Comparison of ENCODE assay signal across 1 cellular context in the genomic region with DNA sequence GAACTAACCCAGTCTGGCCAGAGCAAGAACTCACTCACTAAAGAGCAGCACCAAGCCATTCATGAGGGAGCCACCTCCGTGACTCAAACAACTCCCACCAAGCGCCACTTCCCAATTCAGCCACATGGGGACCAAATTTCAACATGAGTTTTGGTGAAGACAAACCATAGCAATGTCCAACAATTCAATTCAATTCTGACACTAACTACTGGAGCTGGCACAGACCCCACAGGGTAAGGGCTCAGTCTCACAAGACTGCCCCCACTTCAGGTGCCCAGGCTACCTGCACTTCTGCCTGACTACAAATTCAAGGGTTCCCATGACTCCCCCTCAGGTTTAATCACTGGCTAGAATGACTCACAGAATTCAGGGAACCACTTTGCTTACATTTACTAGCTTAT.
TF ChIP-seq lines count a peak whose summit lies in the region.

No MANE protein-coding gene starts in this region.

TF ChIP-seq in K562, 482 proteins besides CTCF, POLR2A, EP300 and RAD21 (continued from another document):
- TF ChIP-seq, protein P1, sequence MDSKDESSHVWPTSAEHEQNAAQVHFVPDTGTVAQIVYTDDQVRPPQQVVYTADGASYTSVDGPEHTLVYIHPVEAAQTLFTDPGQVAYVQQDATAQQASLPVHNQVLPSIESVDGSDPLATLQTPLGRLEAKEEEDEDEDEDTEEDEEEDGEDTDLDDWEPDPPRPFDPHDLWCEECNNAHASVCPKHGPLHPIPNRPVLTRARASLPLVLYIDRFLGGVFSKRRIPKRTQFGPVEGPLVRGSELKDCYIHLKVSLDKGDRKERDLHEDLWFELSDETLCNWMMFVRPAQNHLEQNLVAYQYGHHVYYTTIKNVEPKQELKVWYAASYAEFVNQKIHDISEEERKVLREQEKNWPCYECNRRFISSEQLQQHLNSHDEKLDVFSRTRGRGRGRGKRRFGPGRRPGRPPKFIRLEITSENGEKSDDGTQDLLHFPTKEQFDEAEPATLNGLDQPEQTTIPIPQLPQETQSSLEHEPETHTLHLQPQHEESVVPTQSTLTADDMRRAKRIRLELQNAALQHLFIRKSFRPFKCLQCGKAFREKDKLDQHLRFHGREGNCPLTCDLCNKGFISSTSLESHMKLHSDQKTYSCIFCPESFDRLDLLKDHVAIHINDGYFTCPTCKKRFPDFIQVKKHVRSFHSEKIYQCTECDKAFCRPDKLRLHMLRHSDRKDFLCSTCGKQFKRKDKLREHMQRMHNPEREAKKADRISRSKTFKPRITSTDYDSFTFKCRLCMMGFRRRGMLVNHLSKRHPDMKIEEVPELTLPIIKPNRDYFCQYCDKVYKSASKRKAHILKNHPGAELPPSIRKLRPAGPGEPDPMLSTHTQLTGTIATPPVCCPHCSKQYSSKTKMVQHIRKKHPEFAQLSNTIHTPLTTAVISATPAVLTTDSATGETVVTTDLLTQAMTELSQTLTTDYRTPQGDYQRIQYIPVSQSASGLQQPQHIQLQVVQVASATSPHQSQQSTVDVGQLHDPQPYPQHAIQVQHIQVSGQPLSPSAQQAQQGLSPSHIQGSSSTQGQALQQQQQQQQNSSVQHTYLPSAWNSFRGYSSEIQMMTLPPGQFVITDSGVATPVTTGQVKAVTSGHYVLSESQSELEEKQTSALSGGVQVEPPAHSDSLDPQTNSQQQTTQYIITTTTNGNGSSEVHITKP (IDR thresholded peaks at IDR 0.05; ENCODE audit: partially characterized antibody) = no peak
- no peak for TF ChIP-seq SNIP1 (IDR thresholded peaks at IDR 0.05; ENCODE audit: low read depth)
- no peak for TF ChIP-seq PML (IDR thresholded peaks at IDR 0.05; ENCODE audit: low read length)
- no peak for TF ChIP-seq HNRNPL (IDR thresholded peaks at IDR 0.05; ENCODE audit: low read depth, low read length)
- TF ChIP-seq, protein P2, sequence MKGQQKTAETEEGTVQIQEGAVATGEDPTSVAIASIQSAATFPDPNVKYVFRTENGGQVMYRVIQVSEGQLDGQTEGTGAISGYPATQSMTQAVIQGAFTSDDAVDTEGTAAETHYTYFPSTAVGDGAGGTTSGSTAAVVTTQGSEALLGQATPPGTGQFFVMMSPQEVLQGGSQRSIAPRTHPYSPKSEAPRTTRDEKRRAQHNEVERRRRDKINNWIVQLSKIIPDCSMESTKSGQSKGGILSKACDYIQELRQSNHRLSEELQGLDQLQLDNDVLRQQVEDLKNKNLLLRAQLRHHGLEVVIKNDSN (CRISPR knock-in tag; IDR thresholded peaks at IDR 0.05) = no peak
- TF ChIP-seq, protein P3, sequence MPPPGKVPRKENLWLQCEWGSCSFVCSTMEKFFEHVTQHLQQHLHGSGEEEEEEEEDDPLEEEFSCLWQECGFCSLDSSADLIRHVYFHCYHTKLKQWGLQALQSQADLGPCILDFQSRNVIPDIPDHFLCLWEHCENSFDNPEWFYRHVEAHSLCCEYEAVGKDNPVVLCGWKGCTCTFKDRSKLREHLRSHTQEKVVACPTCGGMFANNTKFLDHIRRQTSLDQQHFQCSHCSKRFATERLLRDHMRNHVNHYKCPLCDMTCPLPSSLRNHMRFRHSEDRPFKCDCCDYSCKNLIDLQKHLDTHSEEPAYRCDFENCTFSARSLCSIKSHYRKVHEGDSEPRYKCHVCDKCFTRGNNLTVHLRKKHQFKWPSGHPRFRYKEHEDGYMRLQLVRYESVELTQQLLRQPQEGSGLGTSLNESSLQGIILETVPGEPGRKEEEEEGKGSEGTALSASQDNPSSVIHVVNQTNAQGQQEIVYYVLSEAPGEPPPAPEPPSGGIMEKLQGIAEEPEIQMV (tag; conservative IDR thresholded peaks at IDR 0.05; ENCODE audit: low read depth) = no peak
- no peak for TF ChIP-seq BACH1 (tag; IDR thresholded peaks at IDR 0.05)
- TF ChIP-seq CBFB (CRISPR knock-in tag; IDR thresholded peaks at IDR 0.05) = no peak
- TF ChIP-seq MTA2 (IDR thresholded peaks at IDR 0.05; ENCODE audit: low read depth) = no peak
- TF ChIP-seq, protein P4, sequence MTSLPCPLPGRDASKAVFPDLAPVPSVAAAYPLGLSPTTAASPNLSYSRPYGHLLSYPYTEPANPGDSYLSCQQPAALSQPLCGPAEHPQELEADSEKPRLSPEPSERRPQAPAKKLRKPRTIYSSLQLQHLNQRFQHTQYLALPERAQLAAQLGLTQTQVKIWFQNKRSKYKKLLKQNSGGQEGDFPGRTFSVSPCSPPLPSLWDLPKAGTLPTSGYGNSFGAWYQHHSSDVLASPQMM (CRISPR knock-in tag; IDR thresholded peaks at IDR 0.05) = no peak
- TF ChIP-seq MED1 (CRISPR knock-in tag; IDR thresholded peaks at IDR 0.05; ENCODE audit: borderline replicate concordance) = no peak
- TF ChIP-seq ZNF174 (CRISPR knock-in tag; IDR thresholded peaks at IDR 0.05) = no peak
- TF ChIP-seq ZNF57 (CRISPR knock-in tag; IDR thresholded peaks at IDR 0.05) = no peak
- TF ChIP-seq JUND (IDR thresholded peaks at IDR 0.05; ENCODE audit: borderline replicate concordance, low read depth, low read length) = no peak
- TF ChIP-seq JUND (tag; IDR thresholded peaks at IDR 0.05; ENCODE audit: borderline replicate concordance, low read depth, low read length) = peak; percentile 38; the same call in 1 of the 3 replicates
- TF ChIP-seq ZNF282 (CRISPR knock-in tag; IDR thresholded peaks at IDR 0.05) = no peak
- TF ChIP-seq MEIS2 (IDR thresholded peaks at IDR 0.05; ENCODE audit: partially characterized antibody) = no peak
- TF ChIP-seq ZNF175 (CRISPR knock-in tag; IDR thresholded peaks at IDR 0.05; ENCODE audit: low read depth) = no peak
- TF ChIP-seq FOSL1 (tag; conservative IDR thresholded peaks at IDR 0.05) = peak; percentile 72
- TF ChIP-seq, protein P5, sequence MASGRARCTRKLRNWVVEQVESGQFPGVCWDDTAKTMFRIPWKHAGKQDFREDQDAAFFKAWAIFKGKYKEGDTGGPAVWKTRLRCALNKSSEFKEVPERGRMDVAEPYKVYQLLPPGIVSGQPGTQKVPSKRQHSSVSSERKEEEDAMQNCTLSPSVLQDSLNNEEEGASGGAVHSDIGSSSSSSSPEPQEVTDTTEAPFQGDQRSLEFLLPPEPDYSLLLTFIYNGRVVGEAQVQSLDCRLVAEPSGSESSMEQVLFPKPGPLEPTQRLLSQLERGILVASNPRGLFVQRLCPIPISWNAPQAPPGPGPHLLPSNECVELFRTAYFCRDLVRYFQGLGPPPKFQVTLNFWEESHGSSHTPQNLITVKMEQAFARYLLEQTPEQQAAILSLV (tag; IDR thresholded peaks at IDR 0.05) = no peak
- TF ChIP-seq THRAP3 (IDR thresholded peaks at IDR 0.05; ENCODE audit: borderline replicate concordance) = no peak
- no peak for TF ChIP-seq NCOR1 (IDR thresholded peaks at IDR 0.05)
- no peak for TF ChIP-seq HDAC8 (tag; IDR thresholded peaks at IDR 0.05)
- peak; percentile 61; the same call in 1 of the 2 replicates for TF ChIP-seq SMARCA4 (IDR thresholded peaks at IDR 0.05)
- TF ChIP-seq ARID1B (IDR thresholded peaks at IDR 0.05) = peak; percentile 44; the same call in 1 of the 2 replicates
- TF ChIP-seq TCFL5 (CRISPR knock-in tag; conservative IDR thresholded peaks at IDR 0.05) = no peak
